1 cellular context compared by ENCODE assay signal in genomic region chr7:30791126-30791525, GRCh38.
TF ChIP-seq lines count a peak whose summit lies in the region.

No MANE protein-coding gene starts in this region.

TF ChIP-seq in H1, 55 proteins besides CTCF, POLR2A, EP300 and RAD21:
- TF ChIP-seq ATF2 (IDR thresholded peaks at IDR 0.05; ENCODE audit: low read length): no peak
- TF ChIP-seq TCF12 (IDR thresholded peaks at IDR 0.05; ENCODE audit: low read depth, low read length): no peak
- TF ChIP-seq TAF1 (IDR thresholded peaks at IDR 0.05; ENCODE audit: low read depth, low read length): no peak
- TF ChIP-seq ATF3 (IDR thresholded peaks at IDR 0.05; ENCODE audit: insufficient read depth, low read depth, low read length): no peak
- no peak for TF ChIP-seq SUZ12 (IDR thresholded peaks at IDR 0.05; ENCODE audit: low read length)
- TF ChIP-seq SP2 (IDR thresholded peaks at IDR 0.05; ENCODE audit: low read length): no peak
- TF ChIP-seq CEBPB (IDR thresholded peaks at IDR 0.05; ENCODE audit: low read depth, low read length): no peak
- TF ChIP-seq BACH1 (IDR thresholded peaks at IDR 0.05; ENCODE audit: low read length): no peak
- no peak for TF ChIP-seq PHF8 (conservative IDR thresholded peaks at IDR 0.05; ENCODE audit: low read depth, low read length)
- TF ChIP-seq CBX5 (IDR thresholded peaks at IDR 0.05; ENCODE audit: low read depth, low read length): no peak
- TF ChIP-seq RBBP5 (IDR thresholded peaks at IDR 0.05; ENCODE audit: borderline replicate concordance, low read depth, low read length): no peak
- no peak for TF ChIP-seq SIN3A (conservative IDR thresholded peaks at IDR 0.05 in 1 of 2, IDR thresholded peaks at IDR 0.05 in 1 of 2; ENCODE audit: low read depth in 1 of 2, low read length in 2 of 2)
- TF ChIP-seq KDM5A (IDR thresholded peaks at IDR 0.05; ENCODE audit: low read length): no peak
TF ChIP-seq in H1: peak in this region for 0.
